Comparison of ENCODE assay signal across 9 cellular contexts in genomic region chr4:112109455-112110425, GRCh38. TPM values are rescaled to one million over a fixed set of nuclear protein-coding genes. Genes with fewer than 3 reads are reported as not detected.
DNase-seq lines count a peak whose midpoint lies in the region; ATAC-seq and TF ChIP-seq lines count a peak whose summit lies in the region.
"Had no signal": no experiment of that assay in that cellular context is flagged by ENCODE, and none has a peak within 500 bp of the region (broad histone marks: within the 10 kb centered on the region; RNA-seq: fewer than 3 reads in every experiment).

No MANE protein-coding gene starts in this region.

- in situ Hi-C loops in G401 (cut with HindIII; ENCODE audit: low sequenced_read_pairs) = no loop called here

- peak overlapping the region; percentile 0 for H3K27ac Mint-ChIP-seq in T-helper 2 cell treated with Interferon-gamma antibody and Interleukin-4, amounts not matched to agents 5 μg/mL and 100 μg/mL, for 36 hours

- DNase-seq in T-helper 2 cell treated with Interferon-gamma antibody and Interleukin-4, amounts not matched to agents 5 μg/mL and 100 μg/mL, for 36 hours (ENCODE audit: low spot score) = no peak
- peak; percentile 35 for DNase-seq in medulla oblongata (ENCODE audit: extremely low spot score)
- no peak for DNase-seq in G401 (ENCODE audit: low spot score)
- no peak for DNase-seq in NCI-H1417 treated with DMSO at 0.1 percent for 48 hours (lab: John Stamatoyannopoulos, UW)
- DNase-seq in cortex of kidney (lab: John Stamatoyannopoulos, UW) = no peak
- DNase-seq in tibial artery = no peak

- no peaks in the 10 kb centered on the region for H3K36me3 ChIP-seq in tibial artery

- no peak overlapping the region for H3K27ac ChIP-seq in tibial artery

- H3K9me3 Mint-ChIP-seq in T-helper 2 cell treated with Interferon-gamma antibody and Interleukin-4, amounts not matched to agents 5 μg/mL and 100 μg/mL, for 36 hours = no peaks in the 10 kb centered on the region
- H3K9me3 Mint-ChIP-seq: neural crest cell had no signal

- no peaks in the 10 kb centered on the region for H3K9me3 ChIP-seq in tibial artery

- peak overlapping the region; percentile 49 for H3K4me3 Mint-ChIP-seq in T-helper 2 cell treated with Interferon-gamma antibody and Interleukin-4, amounts not matched to agents 5 μg/mL and 100 μg/mL, for 36 hours
- H3K4me3 Mint-ChIP-seq: neural crest cell had no signal

- no peaks in the 10 kb centered on the region for H3K27me3 ChIP-seq in tibial artery

- H3K4me1 ChIP-seq in tibial artery = peaks cover 0 to 4% (median 2%) of the 10 kb centered on the region in 4 donors

- no peaks in the 10 kb centered on the region for H3K27me3 Mint-ChIP-seq in T-helper 2 cell treated with Interferon-gamma antibody and Interleukin-4, amounts not matched to agents 5 μg/mL and 100 μg/mL, for 36 hours (ENCODE audit: low read depth)

- TF ChIP-seq CTCF in tibial artery (IDR thresholded peaks at IDR 0.05) = no peak

- intact Hi-C loops in tibial artery (cut with DNase I; ENCODE audit: low total_unique reads) = no loop called here

- no peaks in the 10 kb centered on the region for H3K36me3 Mint-ChIP-seq in T-helper 2 cell treated with Interferon-gamma antibody and Interleukin-4, amounts not matched to agents 5 μg/mL and 100 μg/mL, for 36 hours (ENCODE audit: low read depth)

- peak; percentile 62 for ATAC-seq in GM18520 (IDR thresholded peaks at IDR 0.05; ENCODE audit: unreplicated experiment)
- ATAC-seq in HG03045 (IDR thresholded peaks at IDR 0.05; ENCODE audit: unreplicated experiment) = peak; percentile 78

- H3K4me3 ChIP-seq in tibial artery = no peak overlapping the region

- H3K4me1 Mint-ChIP-seq in T-helper 2 cell treated with Interferon-gamma antibody and Interleukin-4, amounts not matched to agents 5 μg/mL and 100 μg/mL, for 36 hours (ENCODE audit: low read depth) = peaks cover 16% of the 10 kb centered on the region
- H3K4me1 Mint-ChIP-seq: neural crest cell had no signal

RNA-seq across cellular contexts. Expression of gene FAM241A, which starts 35.5 kb away (rescaled TPM):
- 0.12 and 0.37 TPM in 2 replicates for total RNA-seq in G401 (2014; rRNA removed; shearing (Covaris generic))
